Comparison of ENCODE assay signal across 8 cellular contexts in the genomic region with DNA sequence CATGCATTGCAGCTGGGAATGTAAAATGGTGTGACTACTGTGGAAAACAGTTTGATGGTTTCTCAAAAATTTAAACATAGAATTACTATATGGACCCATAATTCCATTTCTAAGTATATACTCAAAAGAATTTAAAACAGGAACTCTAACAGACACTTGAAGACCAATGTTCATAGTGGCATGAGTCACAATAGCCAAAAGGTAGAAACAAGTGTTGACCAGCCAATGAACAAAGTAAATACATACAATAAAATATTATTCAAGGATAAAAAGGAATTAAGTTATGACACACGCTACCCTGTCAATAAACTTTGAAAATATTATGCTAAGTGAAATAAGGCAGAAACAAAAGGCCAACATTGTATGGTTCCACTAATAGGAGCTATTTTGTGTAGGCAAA.
"Had no signal": no experiment of that assay in that cellular context is flagged by ENCODE, and none has a peak within 500 bp of the region (broad histone marks: within the 10 kb centered on the region; RNA-seq: fewer than 3 reads in every experiment).

No MANE protein-coding gene starts in this region.

- H3K9ac ChIP-seq: KMS-11 had no signal

- H3K4me3 ChIP-seq: K562 had no signal

- FAIRE-seq: HepG2, HTR-8/SVneo, K562 had no signal

- ATAC-seq: HepG2, K562 had no signal

- DNase-seq: IMR-90, KBM-7, KG1 had no signal

- H3K4me2 ChIP-seq: KMS-11 had no signal

- H3K27ac ChIP-seq: HL-60, KMS-11 had no signal
